1 cellular context compared by ENCODE assay signal in the genomic region with DNA sequence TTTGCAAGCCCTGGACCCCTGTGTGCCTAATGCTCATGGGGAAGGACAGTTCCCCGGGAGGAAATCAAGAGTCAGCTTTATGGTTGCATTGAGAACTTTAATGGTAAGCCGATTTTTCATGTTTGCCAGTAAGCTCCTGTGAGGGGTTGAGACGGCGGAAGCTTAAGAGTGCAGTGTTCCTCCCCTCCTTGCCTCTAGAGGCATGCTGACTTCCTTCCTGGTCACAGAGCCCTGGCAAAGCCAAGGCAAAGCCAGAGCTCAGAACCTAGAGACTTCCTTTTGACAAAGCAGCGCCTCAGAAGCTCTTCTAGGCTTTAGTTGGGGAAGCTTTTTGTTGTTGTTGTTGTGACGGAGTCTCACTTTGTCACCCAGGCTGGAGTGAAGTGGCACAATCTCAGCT.
TF ChIP-seq lines count a peak whose summit lies in the region.

No MANE protein-coding gene starts in this region.

TF ChIP-seq in GM23338, 12 proteins besides CTCF, POLR2A, EP300 and RAD21 (continued from another document):
- TF ChIP-seq, protein P1, sequence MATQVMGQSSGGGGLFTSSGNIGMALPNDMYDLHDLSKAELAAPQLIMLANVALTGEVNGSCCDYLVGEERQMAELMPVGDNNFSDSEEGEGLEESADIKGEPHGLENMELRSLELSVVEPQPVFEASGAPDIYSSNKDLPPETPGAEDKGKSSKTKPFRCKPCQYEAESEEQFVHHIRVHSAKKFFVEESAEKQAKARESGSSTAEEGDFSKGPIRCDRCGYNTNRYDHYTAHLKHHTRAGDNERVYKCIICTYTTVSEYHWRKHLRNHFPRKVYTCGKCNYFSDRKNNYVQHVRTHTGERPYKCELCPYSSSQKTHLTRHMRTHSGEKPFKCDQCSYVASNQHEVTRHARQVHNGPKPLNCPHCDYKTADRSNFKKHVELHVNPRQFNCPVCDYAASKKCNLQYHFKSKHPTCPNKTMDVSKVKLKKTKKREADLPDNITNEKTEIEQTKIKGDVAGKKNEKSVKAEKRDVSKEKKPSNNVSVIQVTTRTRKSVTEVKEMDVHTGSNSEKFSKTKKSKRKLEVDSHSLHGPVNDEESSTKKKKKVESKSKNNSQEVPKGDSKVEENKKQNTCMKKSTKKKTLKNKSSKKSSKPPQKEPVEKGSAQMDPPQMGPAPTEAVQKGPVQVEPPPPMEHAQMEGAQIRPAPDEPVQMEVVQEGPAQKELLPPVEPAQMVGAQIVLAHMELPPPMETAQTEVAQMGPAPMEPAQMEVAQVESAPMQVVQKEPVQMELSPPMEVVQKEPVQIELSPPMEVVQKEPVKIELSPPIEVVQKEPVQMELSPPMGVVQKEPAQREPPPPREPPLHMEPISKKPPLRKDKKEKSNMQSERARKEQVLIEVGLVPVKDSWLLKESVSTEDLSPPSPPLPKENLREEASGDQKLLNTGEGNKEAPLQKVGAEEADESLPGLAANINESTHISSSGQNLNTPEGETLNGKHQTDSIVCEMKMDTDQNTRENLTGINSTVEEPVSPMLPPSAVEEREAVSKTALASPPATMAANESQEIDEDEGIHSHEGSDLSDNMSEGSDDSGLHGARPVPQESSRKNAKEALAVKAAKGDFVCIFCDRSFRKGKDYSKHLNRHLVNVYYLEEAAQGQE (IDR thresholded peaks at IDR 0.05; ENCODE audit: unreplicated experiment): no peak
- TF ChIP-seq POLR2AphosphoS5 (IDR thresholded peaks at IDR 0.05; ENCODE audit: low read depth) (no peak), CREB1 (CRISPR knock-in tag; IDR thresholded peaks at IDR 0.05; ENCODE audit: low read depth) (no peak), NANOG (IDR thresholded peaks at IDR 0.05; ENCODE audit: borderline replicate concordance) (no peak), STAT1 (IDR thresholded peaks at IDR 0.05; ENCODE audit: unreplicated experiment) (no peak), ZNF331 (CRISPR knock-in tag; IDR thresholded peaks at IDR 0.05; ENCODE audit: low read depth) (no peak)
- TF ChIP-seq, protein P2, sequence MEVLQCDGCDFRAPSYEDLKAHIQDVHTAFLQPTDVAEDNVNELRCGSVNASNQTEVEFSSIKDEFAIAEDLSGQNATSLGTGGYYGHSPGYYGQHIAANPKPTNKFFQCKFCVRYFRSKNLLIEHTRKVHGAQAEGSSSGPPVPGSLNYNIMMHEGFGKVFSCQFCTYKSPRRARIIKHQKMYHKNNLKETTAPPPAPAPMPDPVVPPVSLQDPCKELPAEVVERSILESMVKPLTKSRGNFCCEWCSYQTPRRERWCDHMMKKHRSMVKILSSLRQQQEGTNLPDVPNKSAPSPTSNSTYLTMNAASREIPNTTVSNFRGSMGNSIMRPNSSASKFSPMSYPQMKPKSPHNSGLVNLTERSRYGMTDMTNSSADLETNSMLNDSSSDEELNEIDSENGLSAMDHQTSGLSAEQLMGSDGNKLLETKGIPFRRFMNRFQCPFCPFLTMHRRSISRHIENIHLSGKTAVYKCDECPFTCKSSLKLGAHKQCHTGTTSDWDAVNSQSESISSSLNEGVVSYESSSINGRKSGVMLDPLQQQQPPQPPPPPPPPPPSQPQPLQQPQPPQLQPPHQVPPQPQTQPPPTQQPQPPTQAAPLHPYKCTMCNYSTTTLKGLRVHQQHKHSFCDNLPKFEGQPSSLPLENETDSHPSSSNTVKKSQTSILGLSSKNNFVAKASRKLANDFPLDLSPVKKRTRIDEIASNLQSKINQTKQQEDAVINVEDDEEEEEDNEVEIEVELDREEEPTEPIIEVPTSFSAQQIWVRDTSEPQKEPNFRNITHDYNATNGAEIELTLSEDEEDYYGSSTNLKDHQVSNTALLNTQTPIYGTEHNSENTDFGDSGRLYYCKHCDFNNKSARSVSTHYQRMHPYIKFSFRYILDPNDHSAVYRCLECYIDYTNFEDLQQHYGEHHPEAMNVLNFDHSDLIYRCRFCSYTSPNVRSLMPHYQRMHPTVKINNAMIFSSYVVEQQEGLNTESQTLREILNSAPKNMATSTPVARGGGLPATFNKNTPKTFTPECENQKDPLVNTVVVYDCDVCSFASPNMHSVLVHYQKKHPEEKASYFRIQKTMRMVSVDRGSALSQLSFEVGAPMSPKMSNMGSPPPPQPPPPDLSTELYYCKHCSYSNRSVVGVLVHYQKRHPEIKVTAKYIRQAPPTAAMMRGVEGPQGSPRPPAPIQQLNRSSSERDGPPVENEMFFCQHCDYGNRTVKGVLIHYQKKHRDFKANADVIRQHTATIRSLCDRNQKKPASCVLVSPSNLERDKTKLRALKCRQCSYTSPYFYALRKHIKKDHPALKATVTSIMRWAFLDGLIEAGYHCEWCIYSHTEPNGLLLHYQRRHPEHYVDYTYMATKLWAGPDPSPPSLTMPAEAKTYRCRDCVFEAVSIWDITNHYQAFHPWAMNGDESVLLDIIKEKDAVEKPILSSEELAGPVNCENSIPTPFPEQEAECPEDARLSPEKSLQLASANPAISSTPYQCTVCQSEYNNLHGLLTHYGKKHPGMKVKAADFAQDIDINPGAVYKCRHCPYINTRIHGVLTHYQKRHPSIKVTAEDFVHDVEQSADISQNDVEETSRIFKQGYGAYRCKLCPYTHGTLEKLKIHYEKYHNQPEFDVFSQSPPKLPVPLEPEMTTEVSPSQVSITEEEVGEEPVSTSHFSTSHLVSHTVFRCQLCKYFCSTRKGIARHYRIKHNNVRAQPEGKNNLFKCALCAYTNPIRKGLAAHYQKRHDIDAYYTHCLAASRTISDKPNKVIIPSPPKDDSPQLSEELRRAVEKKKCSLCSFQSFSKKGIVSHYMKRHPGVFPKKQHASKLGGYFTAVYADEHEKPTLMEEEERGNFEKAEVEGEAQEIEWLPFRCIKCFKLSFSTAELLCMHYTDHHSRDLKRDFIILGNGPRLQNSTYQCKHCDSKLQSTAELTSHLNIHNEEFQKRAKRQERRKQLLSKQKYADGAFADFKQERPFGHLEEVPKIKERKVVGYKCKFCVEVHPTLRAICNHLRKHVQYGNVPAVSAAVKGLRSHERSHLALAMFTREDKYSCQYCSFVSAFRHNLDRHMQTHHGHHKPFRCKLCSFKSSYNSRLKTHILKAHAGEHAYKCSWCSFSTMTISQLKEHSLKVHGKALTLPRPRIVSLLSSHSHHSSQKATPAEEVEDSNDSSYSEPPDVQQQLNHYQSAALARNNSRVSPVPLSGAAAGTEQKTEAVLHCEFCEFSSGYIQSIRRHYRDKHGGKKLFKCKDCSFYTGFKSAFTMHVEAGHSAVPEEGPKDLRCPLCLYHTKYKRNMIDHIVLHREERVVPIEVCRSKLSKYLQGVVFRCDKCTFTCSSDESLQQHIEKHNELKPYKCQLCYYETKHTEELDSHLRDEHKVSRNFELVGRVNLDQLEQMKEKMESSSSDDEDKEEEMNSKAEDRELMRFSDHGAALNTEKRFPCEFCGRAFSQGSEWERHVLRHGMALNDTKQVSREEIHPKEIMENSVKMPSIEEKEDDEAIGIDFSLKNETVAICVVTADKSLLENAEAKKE (CRISPR knock-in tag; IDR thresholded peaks at IDR 0.05): no peak
